In genomic region chrX:45757272-45757671, GRCh38 we compare ENCODE assay signal across 14 cellular contexts.
DNase-seq lines count a peak whose midpoint lies in the region; ATAC-seq, FAIRE-seq and TF ChIP-seq lines count a peak whose summit lies in the region.
"Had no signal": no experiment of that assay in that cellular context is flagged by ENCODE, and none has a peak within 500 bp of the region (broad histone marks: within the 10 kb centered on the region; RNA-seq: fewer than 3 reads in every experiment).

No MANE protein-coding gene starts in this region.

- no peak for DNase-seq in activated CD8-positive, alpha-beta memory T cell treated with anti-CD3 and anti-CD28 coated beads, Interleukin-2, amount 10 ng/mL, durations not matched to agents 7 days and 5 days
- DNase-seq in activated CD8-positive, alpha-beta memory T cell treated with anti-CD3 and anti-CD28 coated beads for 24 hours = no peak
- DNase-seq in NB4 (ENCODE audit: low read depth) (no peak), C1 segment of cervical spinal cord (lab: John Stamatoyannopoulos, UW) (no peak), frontal cortex (ENCODE audit: low spot score in 2 of 2) (no peak)
- DNase-seq in activated naive CD8-positive, alpha-beta T cell treated with anti-CD3 and anti-CD28 coated beads, Interleukin-2, amount 50 U/mL, for 24 hours = no peak
- no peak for DNase-seq in natural killer cell treated with Interleukin-12 subunit alpha and Interleukin-12 subunit beta and Interleukin-15 and Interleukin-18, amount 100 ng/mL, for 72 hours (ENCODE audit: low spot score)
- no peak for DNase-seq in central memory CD4-positive, alpha-beta T cell
- DNase-seq: brain microvascular endothelial cell, islet precursor cell, ovary had no signal

- H3K4me3 ChIP-seq in NB4 (ENCODE audit: low read depth, low read length) = peak overlapping the region; percentile 61
- H3K4me3 ChIP-seq: A549, ovary, suprapubic skin had no signal

- H3K9me3 Mint-ChIP-seq in activated CD8-positive, alpha-beta memory T cell treated with anti-CD3 and anti-CD28 coated beads, Interleukin-2, amount 10 ng/mL, durations not matched to agents 7 days and 5 days (ENCODE audit: low read depth) = no peaks in the 10 kb centered on the region
- H3K9me3 Mint-ChIP-seq in activated naive CD8-positive, alpha-beta T cell treated with anti-CD3 and anti-CD28 coated beads, Interleukin-2, amount 50 U/mL, for 24 hours = no peaks in the 10 kb centered on the region
- H3K9me3 Mint-ChIP-seq in natural killer cell treated with Interleukin-12 subunit alpha and Interleukin-12 subunit beta and Interleukin-15 and Interleukin-18, amount 100 ng/mL, for 72 hours = no peaks in the 10 kb centered on the region
- H3K9me3 Mint-ChIP-seq: WTC11 had no signal

- H3K36me3 Mint-ChIP-seq in activated CD8-positive, alpha-beta memory T cell treated with anti-CD3 and anti-CD28 coated beads, Interleukin-2, amount 10 ng/mL, durations not matched to agents 7 days and 5 days = peaks cover 43% of the 10 kb centered on the region
- H3K36me3 Mint-ChIP-seq in activated naive CD8-positive, alpha-beta T cell treated with anti-CD3 and anti-CD28 coated beads, Interleukin-2, amount 50 U/mL, for 24 hours (ENCODE audit: low read depth) = peaks cover 56% of the 10 kb centered on the region
- H3K36me3 Mint-ChIP-seq in natural killer cell treated with Interleukin-12 subunit alpha and Interleukin-12 subunit beta and Interleukin-15 and Interleukin-18, amount 100 ng/mL, for 72 hours = peaks cover 28% of the 10 kb centered on the region

- TF ChIP-seq POLR2A in NB4 (IDR thresholded peaks at IDR 0.05; ENCODE audit: extremely low read depth, insufficient read length) = no peak

- peak overlapping the region; percentile 95 for H3K27ac Mint-ChIP-seq in activated CD8-positive, alpha-beta memory T cell treated with anti-CD3 and anti-CD28 coated beads, Interleukin-2, amount 10 ng/mL, durations not matched to agents 7 days and 5 days
- H3K27ac Mint-ChIP-seq in activated naive CD8-positive, alpha-beta T cell treated with anti-CD3 and anti-CD28 coated beads, Interleukin-2, amount 50 U/mL, for 24 hours = peak overlapping the region; percentile 99
- no peak overlapping the region for H3K27ac Mint-ChIP-seq in natural killer cell treated with Interleukin-12 subunit alpha and Interleukin-12 subunit beta and Interleukin-15 and Interleukin-18, amount 100 ng/mL, for 72 hours
- H3K27ac Mint-ChIP-seq: WTC11 had no signal

- H3K4me1 Mint-ChIP-seq in activated CD8-positive, alpha-beta memory T cell treated with anti-CD3 and anti-CD28 coated beads, Interleukin-2, amount 10 ng/mL, durations not matched to agents 7 days and 5 days = peaks cover 57% of the 10 kb centered on the region
- peaks cover 68% of the 10 kb centered on the region for H3K4me1 Mint-ChIP-seq in activated naive CD8-positive, alpha-beta T cell treated with anti-CD3 and anti-CD28 coated beads, Interleukin-2, amount 50 U/mL, for 24 hours
- H3K4me1 Mint-ChIP-seq in natural killer cell treated with Interleukin-12 subunit alpha and Interleukin-12 subunit beta and Interleukin-15 and Interleukin-18, amount 100 ng/mL, for 72 hours (ENCODE audit: low read depth in 2 of 2) = peaks cover 51 to 55% of the 10 kb centered on the region in 2 donors

- H3K27me3 Mint-ChIP-seq in activated CD8-positive, alpha-beta memory T cell treated with anti-CD3 and anti-CD28 coated beads, Interleukin-2, amount 10 ng/mL, durations not matched to agents 7 days and 5 days = no peaks in the 10 kb centered on the region
- H3K27me3 Mint-ChIP-seq in activated naive CD8-positive, alpha-beta T cell treated with anti-CD3 and anti-CD28 coated beads, Interleukin-2, amount 50 U/mL, for 24 hours = no peaks in the 10 kb centered on the region
- H3K27me3 Mint-ChIP-seq in natural killer cell treated with Interleukin-12 subunit alpha and Interleukin-12 subunit beta and Interleukin-15 and Interleukin-18, amount 100 ng/mL, for 72 hours = no peaks in the 10 kb centered on the region

- H3K4me3 Mint-ChIP-seq in activated CD8-positive, alpha-beta memory T cell treated with anti-CD3 and anti-CD28 coated beads, Interleukin-2, amount 10 ng/mL, durations not matched to agents 7 days and 5 days = no peak overlapping the region
- H3K4me3 Mint-ChIP-seq in activated naive CD8-positive, alpha-beta T cell treated with anti-CD3 and anti-CD28 coated beads, Interleukin-2, amount 50 U/mL, for 24 hours = peak overlapping the region; percentile 78
- peak overlapping the region; percentile 84 for H3K4me3 Mint-ChIP-seq in natural killer cell treated with Interleukin-12 subunit alpha and Interleukin-12 subunit beta and Interleukin-15 and Interleukin-18, amount 100 ng/mL, for 72 hours
- H3K4me3 Mint-ChIP-seq: WTC11 had no signal

- no peak for FAIRE-seq in frontal cortex (lab: Jason Lieb, UNC)

- ATAC-seq in activated CD8-positive, alpha-beta memory T cell treated with anti-CD3 and anti-CD28 coated beads, Interleukin-2, amount 10 ng/mL, durations not matched to agents 7 days and 5 days = no peak
- ATAC-seq in activated naive CD8-positive, alpha-beta T cell treated with anti-CD3 and anti-CD28 coated beads, Interleukin-2, amount 50 U/mL, for 24 hours = no peak
- no peak for ATAC-seq in natural killer cell treated with Interleukin-12 subunit alpha and Interleukin-12 subunit beta and Interleukin-15 and Interleukin-18, amount 100 ng/mL, for 72 hours
- ATAC-seq: A549, WTC11 had no signal

- CTCF ChIA-PET in activated CD8-positive, alpha-beta memory T cell treated with anti-CD3 and anti-CD28 coated beads, Interleukin-2, amount 10 ng/mL, durations not matched to agents 7 days and 5 days (lab: Charles Lee) = interaction anchor here (3.4 kb wide), 1 partner anchor 13 kb away, joined by 17 read pairs; no protein-coding TSS in a partner anchor

- TF ChIP-seq CTCF in NB4 (IDR thresholded peaks at IDR 0.05; ENCODE audit: low read depth, low read length) = no peak

Comparison
In these comparisons a context has a peak if more than half of its experiments do, and no peak if none do; other contexts are left out.
1. H3K27ac Mint-ChIP-seq: peak in activated CD8-positive, alpha-beta memory T cell treated with anti-CD3 and anti-CD28 coated beads, Interleukin-2, amount 10 ng/mL, durations not matched to agents 7 days and 5 days (single experiment) and activated naive CD8-positive, alpha-beta T cell treated with anti-CD3 and anti-CD28 coated beads, Interleukin-2, amount 50 U/mL, for 24 hours (single experiment); none in natural killer cell treated with Interleukin-12 subunit alpha and Interleukin-12 subunit beta and Interleukin-15 and Interleukin-18, amount 100 ng/mL, for 72 hours (0 of 2).